18 cellular contexts compared by ENCODE assay signal in the genomic region with DNA sequence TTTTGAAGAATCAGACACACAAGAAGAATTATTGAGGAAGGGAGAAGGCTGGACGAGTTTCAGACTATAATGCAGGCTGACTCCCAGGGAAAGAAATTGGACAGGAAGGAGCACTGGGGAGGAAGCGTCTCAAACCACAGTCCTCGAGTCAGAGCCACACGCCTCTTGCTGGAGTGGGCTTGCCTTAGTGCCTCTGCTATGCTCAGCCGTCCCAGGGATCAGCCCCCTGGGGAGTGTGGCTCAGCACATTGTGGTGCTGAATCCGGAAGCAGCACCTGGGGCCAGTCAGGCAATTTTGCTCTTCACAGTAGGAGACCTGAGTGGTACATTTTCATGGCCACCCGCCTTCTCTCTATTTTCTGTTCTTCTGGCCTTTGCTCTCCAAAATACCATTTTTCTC.
A peak's percentile ranks its signal among the peaks of the same experiment; 100 is the strongest.
DNase-seq lines count a peak whose midpoint lies in the region; ATAC-seq and TF ChIP-seq lines count a peak whose summit lies in the region.
"Had no signal": no experiment of that assay in that cellular context is flagged by ENCODE, and none has a peak within 500 bp of the region (broad histone marks: within the 10 kb centered on the region; RNA-seq: fewer than 3 reads in every experiment).

No MANE protein-coding gene starts in this region.

- peaks cover 10% of the 10 kb centered on the region for H3K4me1 ChIP-seq in neural progenitor cell
- H3K4me1 ChIP-seq: right lobe of liver had no signal

- H3K27me3 Mint-ChIP-seq in neural progenitor cell (ENCODE audit: insufficient read depth, low read depth) = no peaks in the 10 kb centered on the region
- H3K27me3 Mint-ChIP-seq: activated T-cell treated with anti-CD3 and anti-CD28 coated beads, Interleukin-2, amount 50 U/mL, for 24 hours had no signal

- H3K9me3 ChIP-seq in MG63 (no peaks in the 10 kb centered on the region), neural progenitor cell (ENCODE audit: low read depth) (no peaks in the 10 kb centered on the region)
- H3K9me3 ChIP-seq: right lobe of liver had no signal

- H3K4me3 Mint-ChIP-seq in neural progenitor cell = no peak overlapping the region
- H3K4me3 Mint-ChIP-seq: activated CD4-positive, alpha-beta T cell treated with anti-CD3 and anti-CD28 coated beads, Interleukin-2, amount 10 ng/mL, durations not matched to agents 24 days and 14 days; activated naive CD8-positive, alpha-beta T cell treated with anti-CD3 and anti-CD28 coated beads for 36 hours; activated T-cell treated with anti-CD3 and anti-CD28 coated beads, Interleukin-2, amount 50 U/mL, for 24 hours; naive thymus-derived CD4-positive, alpha-beta T cell; stimulated activated memory B cell treated with anti-CD40 and anti-IgM and Interleukin-4, amounts not matched to agents 10 μg/mL and 1 μg/mL and 100 μg/mL, for 72 hours had no signal

- no peak for ATAC-seq in GM19351 (IDR thresholded peaks at IDR 0.05; ENCODE audit: unreplicated experiment)
- ATAC-seq: left ventricle myocardium superior; naive thymus-derived CD4-positive, alpha-beta T cell; right lobe of liver; stimulated activated memory B cell treated with anti-CD40 and anti-IgM and Interleukin-4, amounts not matched to agents 10 μg/mL and 1 μg/mL and 100 μg/mL, for 72 hours had no signal

- H3F3A ChIP-seq in neural progenitor cell (ENCODE audit: low read depth) = no peaks in the 10 kb centered on the region

- TF ChIP-seq CTCF in neural progenitor cell (IDR thresholded peaks at IDR 0.05) = no peak

- H3K4me2 ChIP-seq in neural progenitor cell = no peak overlapping the region

- H3K36me3 ChIP-seq in MG63 (no peaks in the 10 kb centered on the region), neural progenitor cell (no peaks in the 10 kb centered on the region)
- H3K36me3 ChIP-seq: right lobe of liver had no signal

- no peak overlapping the region for H3K27ac ChIP-seq in neural progenitor cell
- H3K27ac ChIP-seq: right lobe of liver had no signal

- no peak overlapping the region for H3K9ac ChIP-seq in neural progenitor cell

- peak overlapping the region; percentile 60 for H2AFZ ChIP-seq in neural progenitor cell (replicated peaks)

- no peak overlapping the region for H3K4me3 ChIP-seq in MG63
- no peak overlapping the region for H3K4me3 ChIP-seq in neural progenitor cell
- H3K4me3 ChIP-seq: right lobe of liver had no signal

- DNase-seq in ELF-1 (ENCODE audit: low read depth, low spot score) (peak; percentile 32), MG63 (peak; percentile 26), astrocyte of the hippocampus (ENCODE audit: low read depth, low spot score) (peak; percentile 26), neural progenitor cell (ENCODE audit: low spot score) (peak; percentile 41), NCI-H446 (lab: John Stamatoyannopoulos, UW) (no peak), dedifferentiated amniotic fluid mesenchymal stem cell (ENCODE audit: extremely low spot score) (no peak)
- no peak for DNase-seq in effector CD8-positive, alpha-beta T cell (lab: John Stamatoyannopoulos, UW)
- DNase-seq: activated CD4-positive, alpha-beta T cell treated with anti-CD3 and anti-CD28 coated beads, Interleukin-2, amount 10 ng/mL, durations not matched to agents 24 days and 14 days; activated naive CD8-positive, alpha-beta T cell treated with anti-CD3 and anti-CD28 coated beads for 36 hours; activated T-cell treated with anti-CD3 and anti-CD28 coated beads, Interleukin-2, amount 50 U/mL, for 24 hours; GF-D8; left ventricle myocardium superior; naive thymus-derived CD4-positive, alpha-beta T cell; right lobe of liver; stimulated activated CD4-positive, alpha-beta T cell treated with anti-CD3 and anti-CD28 coated beads, Interleukin-4, amount 100 ng/mL, for 4 hours had no signal

- no peaks in the 10 kb centered on the region for H3K9me3 Mint-ChIP-seq in neural progenitor cell
- H3K9me3 Mint-ChIP-seq: activated CD4-positive, alpha-beta T cell treated with anti-CD3 and anti-CD28 coated beads, Interleukin-2, amount 10 ng/mL, durations not matched to agents 24 days and 14 days; activated naive CD8-positive, alpha-beta T cell treated with anti-CD3 and anti-CD28 coated beads for 36 hours; activated T-cell treated with anti-CD3 and anti-CD28 coated beads, Interleukin-2, amount 50 U/mL, for 24 hours; stimulated activated memory B cell treated with anti-CD40 and anti-IgM and Interleukin-4, amounts not matched to agents 10 μg/mL and 1 μg/mL and 100 μg/mL, for 72 hours had no signal

- H3K27me3 ChIP-seq in MG63 (no peaks in the 10 kb centered on the region), neural progenitor cell (peaks cover 11% of the 10 kb centered on the region)
- H3K27me3 ChIP-seq: right lobe of liver had no signal

- no peaks in the 10 kb centered on the region for H4K20me1 ChIP-seq in neural progenitor cell (ENCODE audit: low read depth)

- H3K27ac Mint-ChIP-seq in neural progenitor cell = peak overlapping the region; percentile 71
- H3K27ac Mint-ChIP-seq: activated CD4-positive, alpha-beta T cell treated with anti-CD3 and anti-CD28 coated beads, Interleukin-2, amount 10 ng/mL, durations not matched to agents 24 days and 14 days; activated naive CD8-positive, alpha-beta T cell treated with anti-CD3 and anti-CD28 coated beads for 36 hours; activated T-cell treated with anti-CD3 and anti-CD28 coated beads, Interleukin-2, amount 50 U/mL, for 24 hours; naive thymus-derived CD4-positive, alpha-beta T cell; stimulated activated memory B cell treated with anti-CD40 and anti-IgM and Interleukin-4, amounts not matched to agents 10 μg/mL and 1 μg/mL and 100 μg/mL, for 72 hours had no signal

- no peaks in the 10 kb centered on the region for H3K36me3 Mint-ChIP-seq in neural progenitor cell
- H3K36me3 Mint-ChIP-seq: activated naive CD8-positive, alpha-beta T cell treated with anti-CD3 and anti-CD28 coated beads for 36 hours; CD4-positive, alpha-beta memory T cell; naive thymus-derived CD4-positive, alpha-beta T cell; stimulated activated memory B cell treated with anti-CD40 and anti-IgM and Interleukin-4, amounts not matched to agents 10 μg/mL and 1 μg/mL and 100 μg/mL, for 72 hours had no signal

- peaks cover 12% of the 10 kb centered on the region for H3K4me1 Mint-ChIP-seq in neural progenitor cell
- H3K4me1 Mint-ChIP-seq: activated CD4-positive, alpha-beta T cell treated with anti-CD3 and anti-CD28 coated beads, Interleukin-2, amount 10 ng/mL, durations not matched to agents 24 days and 14 days; activated naive CD8-positive, alpha-beta T cell treated with anti-CD3 and anti-CD28 coated beads for 36 hours; stimulated activated memory B cell treated with anti-CD40 and anti-IgM and Interleukin-4, amounts not matched to agents 10 μg/mL and 1 μg/mL and 100 μg/mL, for 72 hours had no signal

- no peaks in the 10 kb centered on the region for H3K79me2 ChIP-seq in neural progenitor cell (ENCODE audit: low read depth)

Comparison
In these comparisons a context has a peak if more than half of its experiments do, and no peak if none do; other contexts are left out.
1. DNase-seq: peak in ELF-1 (single experiment), MG63 (single experiment), astrocyte of the hippocampus (single experiment) and neural progenitor cell (single experiment); none in NCI-H446 (0 of 2), dedifferentiated amniotic fluid mesenchymal stem cell (single experiment) and effector CD8-positive, alpha-beta T cell (single experiment).